8 cellular contexts compared by ENCODE assay signal in the genomic region with DNA sequence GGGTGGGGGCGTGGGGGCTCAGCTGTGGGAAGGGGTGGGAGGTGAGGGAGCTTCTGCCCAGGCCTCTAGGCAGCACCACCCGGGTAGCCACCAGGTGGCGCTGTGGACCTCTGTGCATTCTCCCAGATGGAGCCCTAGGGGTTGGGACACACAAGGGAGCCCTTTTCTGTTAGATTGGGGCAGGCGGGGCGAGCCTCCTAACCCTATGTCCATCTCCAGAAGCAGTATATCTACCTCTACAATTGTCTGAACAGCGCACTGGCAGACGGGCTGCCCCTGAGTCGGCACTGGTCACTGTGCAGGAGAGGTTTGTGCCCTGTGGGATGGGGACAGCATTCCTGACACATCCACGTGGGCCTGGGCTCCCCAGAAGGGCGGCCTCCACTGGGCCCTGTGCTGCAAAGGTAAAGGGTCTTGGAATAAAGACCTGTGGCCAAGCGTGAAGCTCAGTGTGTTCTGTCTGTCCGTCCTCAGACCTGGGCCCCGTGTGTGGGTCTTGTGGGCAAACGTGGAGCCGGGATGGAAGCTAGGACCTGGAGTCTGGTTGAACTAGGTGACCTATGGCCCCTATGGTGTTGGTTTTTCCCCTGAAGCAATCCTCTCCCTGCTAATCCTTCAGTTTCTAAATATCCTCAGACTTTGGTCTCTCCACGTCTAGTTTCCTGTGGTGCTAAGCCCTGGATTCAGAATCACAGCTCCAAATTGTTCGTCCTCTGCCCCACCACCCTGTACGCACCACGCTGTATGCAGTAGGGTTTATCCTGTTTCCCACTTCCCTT. TPM values are rescaled to one million over a fixed set of nuclear protein-coding genes. Genes with fewer than 3 reads are reported as not detected.
DNase-seq lines count a peak whose midpoint lies in the region; ATAC-seq, FAIRE-seq and TF ChIP-seq lines count a peak whose summit lies in the region.

No MANE protein-coding gene starts in this region.

- H3K27me3 Mint-ChIP-seq in GM23338 (ENCODE audit: insufficient read depth, low read depth, poor library complexity), result peaks cover 25% of the 10 kb centered on the region
- H3K27me3 Mint-ChIP-seq in naive thymus-derived CD8-positive, alpha-beta T cell, result peaks cover 2 to 27% (median 15%) of the 10 kb centered on the region in 5 donors
- peaks cover 47 to 59% of the 10 kb centered on the region in 2 donors for H3K27me3 Mint-ChIP-seq in stimulated activated naive B cell treated with anti-CD40 and anti-IgM and Interleukin-4, amounts not matched to agents 10 μg/mL and 1 μg/mL and 100 μg/mL, for 72 hours

- H3K4me2 ChIP-seq in GM23338 (no peak overlapping the region), endothelial cell of umbilical vein (ENCODE audit: insufficient read depth, low read length) (no peak overlapping the region)

- DNase-seq in BJ (ENCODE audit: low read depth) (no peak), GM23338 (ENCODE audit: low spot score) (peak; percentile 91), NOMO-1 (lab: John Stamatoyannopoulos, UW; ENCODE audit: unreplicated experiment in 2 of 2) (peak; percentile 13 to 52), endothelial cell of umbilical vein (ENCODE audit: low read depth, low spot score) (peak; percentile 33)
- peak; percentile 44 for DNase-seq in activated CD8-positive, alpha-beta memory T cell treated with anti-CD3 and anti-CD28 coated beads, Interleukin-2, amount 50 U/mL, for 24 hours (ENCODE audit: extremely low read depth)
- DNase-seq in naive thymus-derived CD8-positive, alpha-beta T cell, result peak; percentile 55 to 84 (median 72)
- peak; percentile 44 for DNase-seq in stimulated activated naive B cell treated with anti-CD40 and anti-IgM and Interleukin-4, amounts not matched to agents 10 μg/mL and 1 μg/mL and 100 μg/mL, for 72 hours

- TF ChIP-seq CTCF in BJ (IDR thresholded peaks at IDR 0.05; ENCODE audit: insufficient read depth, low read depth, low read length) (peak; percentile 82), GM23338 (conservative IDR thresholded peaks at IDR 0.05; ENCODE audit: low read depth in 2 of 2) (peak; percentile 65 to 85), endothelial cell of umbilical vein (IDR thresholded peaks at IDR 0.05; ENCODE audit: extremely low read depth in 1 of 2, insufficient read depth in 1 of 2, low read depth in 1 of 2, low read length in 2 of 2) (peak; percentile 47 to 87)

- H3K4me1 ChIP-seq in GM23338 (ENCODE audit: insufficient read depth) (peaks cover 4% of the 10 kb centered on the region; the same call in 1 of the 2 replicates), endothelial cell of umbilical vein (ENCODE audit: control insufficient read depth, extremely low read depth, insufficient read depth, low read length) (no peaks in the 10 kb centered on the region)

- H3K27me3 ChIP-seq in BJ (ENCODE audit: control insufficient read depth, insufficient read depth, low read length) (peaks cover 22% of the 10 kb centered on the region), GM23338 (ENCODE audit: insufficient read depth) (peaks cover 17% of the 10 kb centered on the region), endothelial cell of umbilical vein (ENCODE audit: control insufficient read depth in 2 of 2, insufficient read depth in 2 of 2, low read length in 2 of 2) (peaks cover 11 to 16% of the 10 kb centered on the region in 2 experiments)

- CTCF ChIA-PET in BJ (lab: Yijun Ruan, JAX) (interaction anchor here (0.6 to 10.8 kb wide), 43 partner anchors 9 to 1082 kb away, joined by 3 to 206 read pairs (median 6); no protein-coding TSS in a partner anchor), endothelial cell of umbilical vein (lab: Charles Lee) (interaction anchor here (0.6 to 7.7 kb wide), 34 partner anchors 8 to 531 kb away, joined by 3 to 107 read pairs (median 4); a partner anchor contains a TSS)

- H3K9me1 ChIP-seq in endothelial cell of umbilical vein (replicated peaks; ENCODE audit: control insufficient read depth, extremely low read depth, insufficient read depth, low read length), result no peaks in the 10 kb centered on the region

- dilution Hi-C loops in endothelial cell of umbilical vein (cut with MboI; ENCODE audit: extremely low pct_ligation_motif_present, low sequenced_read_pairs), result no loop called here

- H3K4me1 Mint-ChIP-seq in GM23338, result peaks cover 7% of the 10 kb centered on the region; the same call in 2 of the 3 replicates
- H3K4me1 Mint-ChIP-seq in naive thymus-derived CD8-positive, alpha-beta T cell, result peaks cover 3 to 16% (median 9%) of the 10 kb centered on the region in 4 donors
- peaks cover 10 to 21% of the 10 kb centered on the region in 2 donors for H3K4me1 Mint-ChIP-seq in stimulated activated naive B cell treated with anti-CD40 and anti-IgM and Interleukin-4, amounts not matched to agents 10 μg/mL and 1 μg/mL and 100 μg/mL, for 72 hours

- no peak overlapping the region for H3K4me3 Mint-ChIP-seq in GM23338
- no peak overlapping the region for H3K4me3 Mint-ChIP-seq in naive thymus-derived CD8-positive, alpha-beta T cell
- H3K4me3 Mint-ChIP-seq in stimulated activated naive B cell treated with anti-CD40 and anti-IgM and Interleukin-4, amounts not matched to agents 10 μg/mL and 1 μg/mL and 100 μg/mL, for 72 hours, result no peak overlapping the region

- FAIRE-seq in endothelial cell of umbilical vein (lab: Jason Lieb, UNC), result peak; percentile 90

- H3K9me3 Mint-ChIP-seq in GM23338, result 0 out of 3 replicates have a peak, but pooled peaks cover 3% of the 10 kb centered on the region
- no peaks in the 10 kb centered on the region for H3K9me3 Mint-ChIP-seq in naive thymus-derived CD8-positive, alpha-beta T cell
- H3K9me3 Mint-ChIP-seq in stimulated activated naive B cell treated with anti-CD40 and anti-IgM and Interleukin-4, amounts not matched to agents 10 μg/mL and 1 μg/mL and 100 μg/mL, for 72 hours, result no peaks in the 10 kb centered on the region

- POLR2A ChIA-PET in BJ (lab: Charles Lee) (no interaction called here), endothelial cell of umbilical vein (lab: Charles Lee) (interaction anchor here (0.5 to 0.6 kb wide), 2 partner anchors 259 to 530 kb away, joined by 3 read pairs; no protein-coding TSS in a partner anchor)
- POLR2A ChIA-PET in naive thymus-derived CD8-positive, alpha-beta T cell (lab: Charles Lee), result interaction anchor here (1.0 kb wide), 1 partner anchor 24 kb away, joined by 3 read pairs; no protein-coding TSS in a partner anchor

- no peak overlapping the region for H2AFZ ChIP-seq in GM23338
- H2AFZ ChIP-seq in endothelial cell of umbilical vein (ENCODE audit: low read depth, low read length), result no peak overlapping the region

- no TSS peak for BruUV-seq in endothelial cell of umbilical vein (replicated peaks; lab: Mats Ljungman, UMichigan)

- H3K36me3 Mint-ChIP-seq in GM23338 (ENCODE audit: low read depth), result no peaks in the 10 kb centered on the region
- H3K36me3 Mint-ChIP-seq in naive thymus-derived CD8-positive, alpha-beta T cell, result no peaks in the 10 kb centered on the region
- H3K36me3 Mint-ChIP-seq in stimulated activated naive B cell treated with anti-CD40 and anti-IgM and Interleukin-4, amounts not matched to agents 10 μg/mL and 1 μg/mL and 100 μg/mL, for 72 hours, result no peaks in the 10 kb centered on the region

- no peak overlapping the region for H3K9ac ChIP-seq in endothelial cell of umbilical vein (replicated peaks; ENCODE audit: extremely low read depth, insufficient read depth, low read length)

- intact Hi-C loops in endothelial cell of umbilical vein (cut with micrococcal nuclease), result loop anchor here (1.0 kb wide), 1 partner anchor 126 kb away; no protein-coding TSS in a partner anchor

- no peaks in the 10 kb centered on the region for H4K20me1 ChIP-seq in GM23338 (replicated peaks; ENCODE audit: insufficient read depth)
- no peaks in the 10 kb centered on the region for H4K20me1 ChIP-seq in endothelial cell of umbilical vein (replicated peaks; ENCODE audit: control insufficient read depth, extremely low read depth, insufficient read depth, low read length)

- no peaks in the 10 kb centered on the region for H3K9me3 ChIP-seq in endothelial cell of umbilical vein (replicated peaks; ENCODE audit: control insufficient read depth, insufficient read depth, low read length)

- H3K4me3 ChIP-seq in BJ (ENCODE audit: low read depth, low read length), result no peak overlapping the region
- H3K4me3 ChIP-seq in GM23338, result no peak overlapping the region
- H3K4me3 ChIP-seq in endothelial cell of umbilical vein (replicated peaks in 1 of 3; ENCODE audit: insufficient read depth in 1 of 3, low read depth in 1 of 3, low read length in 3 of 3), result no peak overlapping the region

- H3K27ac ChIP-seq in GM23338 (ENCODE audit: low read depth) (no peak overlapping the region), endothelial cell of umbilical vein (ENCODE audit: insufficient read depth, low read depth, low read length) (no peak overlapping the region)

- H3K79me2 ChIP-seq in GM23338 (replicated peaks; ENCODE audit: insufficient read depth) (no peaks in the 10 kb centered on the region), endothelial cell of umbilical vein (ENCODE audit: control insufficient read depth, insufficient read depth, low read length) (no peaks in the 10 kb centered on the region)

- H3F3A ChIP-seq in GM23338 (replicated peaks; ENCODE audit: low read depth), result 0 out of 2 replicates have a peak, but pooled peaks cover 2% of the 10 kb centered on the region

- no peak for TF ChIP-seq POLR2A in endothelial cell of umbilical vein (IDR thresholded peaks at IDR 0.05; ENCODE audit: low read depth, low read length)

- no peaks in the 10 kb centered on the region for H3K9me2 ChIP-seq in GM23338 (ENCODE audit: insufficient read depth)

- no peak overlapping the region for H3K27ac Mint-ChIP-seq in GM23338
- no peak overlapping the region for H3K27ac Mint-ChIP-seq in naive thymus-derived CD8-positive, alpha-beta T cell
- no peak overlapping the region for H3K27ac Mint-ChIP-seq in stimulated activated naive B cell treated with anti-CD40 and anti-IgM and Interleukin-4, amounts not matched to agents 10 μg/mL and 1 μg/mL and 100 μg/mL, for 72 hours

- no peaks in the 10 kb centered on the region for H3K36me3 ChIP-seq in BJ (ENCODE audit: control insufficient read depth, insufficient read depth, low read length)
- no peaks in the 10 kb centered on the region for H3K36me3 ChIP-seq in GM23338 (ENCODE audit: insufficient read depth)
- H3K36me3 ChIP-seq in endothelial cell of umbilical vein (ENCODE audit: control insufficient read depth in 2 of 2, extremely low read depth in 1 of 2, insufficient read depth in 2 of 2, low read length in 2 of 2), result no peaks in the 10 kb centered on the region

- ATAC-seq in GM23338, result peak; percentile 57
- peak; percentile 77 to 78 for ATAC-seq in naive thymus-derived CD8-positive, alpha-beta T cell
- peak; percentile 74 to 78 for ATAC-seq in stimulated activated naive B cell treated with anti-CD40 and anti-IgM and Interleukin-4, amounts not matched to agents 10 μg/mL and 1 μg/mL and 100 μg/mL, for 72 hours (replicated peaks)
- ATAC-seq in GM21390 (IDR thresholded peaks at IDR 0.05; ENCODE audit: unreplicated experiment), result no peak

RNA-seq across cellular contexts. Expression of a gene that starts 4.4 kb away (rescaled TPM):
- not detected in 2 replicates for polyA plus RNA-seq in BJ (2011; rRNA removed)
- 0.38 TPM in 1 of 2 replicates, not detected in the other for polyA minus RNA-seq in BJ (2011; rRNA and poly(A)+ RNA removed)
- 0.58 and 0.66 TPM in 2 replicates for total RNA-seq in GM23338 (2014; rRNA removed; shearing (Covaris generic))
- 0.89 and 0.96 TPM in 2 replicates for polyA plus RNA-seq in GM23338 (2016; fragmentation: Nextera tagmentation; extraction: Ambion mirVana)
- not detected in 2 replicates for total RNA-seq in endothelial cell of umbilical vein
- polyA plus RNA-seq in endothelial cell of umbilical vein, result not detected in 2 replicates
- polyA plus RNA-seq in endothelial cell of umbilical vein (2011; cell fraction: cytosol; rRNA removed), result not detected in 2 replicates
- polyA plus RNA-seq in endothelial cell of umbilical vein (2011; cell fraction: nucleus; rRNA removed), result 0.04 TPM in 1 of 2 replicates, not detected in the other
- polyA plus RNA-seq in endothelial cell of umbilical vein (2012), result 0.14 and 0.27 TPM in 2 replicates
- not detected in 2 replicates for polyA minus RNA-seq in endothelial cell of umbilical vein
- not detected for polyA minus RNA-seq in endothelial cell of umbilical vein (2011; cell fraction: cytosol; rRNA and poly(A)+ RNA removed)
- not detected in 2 replicates for polyA minus RNA-seq in endothelial cell of umbilical vein (2011; cell fraction: nucleus; rRNA and poly(A)+ RNA removed)
- under 1 TPM; 0.25 to 0.47 TPM for total RNA-seq in naive thymus-derived CD8-positive, alpha-beta T cell
- polyA plus RNA-seq in naive thymus-derived CD8-positive, alpha-beta T cell, result 1 to 10 TPM in 1 of 3 donors, not detected in 2; 6.2 TPM

RNA-seq across cellular contexts. Expression of a gene that starts 28.8 kb away (rescaled TPM):
- polyA plus RNA-seq in BJ (2011; rRNA removed) (not detected in 2 replicates), GM23338 (2016; fragmentation: Nextera tagmentation; extraction: Ambion mirVana) (0.33 TPM in 1 of 2 replicates, not detected in the other), endothelial cell of umbilical vein (1.8 and 2.4 TPM in 2 replicates)
- polyA minus RNA-seq in BJ (2011; rRNA and poly(A)+ RNA removed), result not detected in 2 replicates
- 0.12 TPM in 1 of 2 replicates, not detected in the other for total RNA-seq in GM23338 (2014; rRNA removed; shearing (Covaris generic))
- total RNA-seq in endothelial cell of umbilical vein, result 0.86 and 1.9 TPM in 2 replicates
- 0.84 and 1.1 TPM in 2 replicates for polyA plus RNA-seq in endothelial cell of umbilical vein (2011; cell fraction: cytosol; rRNA removed)
- 1.1 and 1.5 TPM in 2 replicates for polyA plus RNA-seq in endothelial cell of umbilical vein (2011; cell fraction: nucleus; rRNA removed)
- polyA plus RNA-seq in endothelial cell of umbilical vein (2012), result 0.41 and 0.75 TPM in 2 replicates
- polyA minus RNA-seq in endothelial cell of umbilical vein, result 5.1 and 6.0 TPM in 2 replicates
- not detected for polyA minus RNA-seq in endothelial cell of umbilical vein (2011; cell fraction: cytosol; rRNA and poly(A)+ RNA removed)
- polyA minus RNA-seq in endothelial cell of umbilical vein (2011; cell fraction: nucleus; rRNA and poly(A)+ RNA removed), result 0.34 and 0.48 TPM in 2 replicates
- 10 to 100 TPM; 35.9 to 37.4 TPM for total RNA-seq in naive thymus-derived CD8-positive, alpha-beta T cell
- 10 to 100 TPM; 37.7 to 44.4 (median 39.1) TPM for polyA plus RNA-seq in naive thymus-derived CD8-positive, alpha-beta T cell

RNA-seq across cellular contexts. Expression of a gene that starts 44.7 kb away (rescaled TPM):
- polyA plus RNA-seq in BJ (2011; rRNA removed) (54.5 and 76.6 TPM in 2 replicates), GM23338 (2016; fragmentation: Nextera tagmentation; extraction: Ambion mirVana) (28.5 and 32.7 TPM in 2 replicates), endothelial cell of umbilical vein (54.3 and 57.9 TPM in 2 replicates)
- 14.0 and 29.4 TPM in 2 replicates for polyA minus RNA-seq in BJ (2011; rRNA and poly(A)+ RNA removed)
- total RNA-seq in GM23338 (2014; rRNA removed; shearing (Covaris generic)), result 29.7 and 30.3 TPM in 2 replicates
- total RNA-seq in endothelial cell of umbilical vein, result 69.5 and 75.6 TPM in 2 replicates
- 49.0 and 49.1 TPM in 2 replicates for polyA plus RNA-seq in endothelial cell of umbilical vein (2011; cell fraction: cytosol; rRNA removed)
- polyA plus RNA-seq in endothelial cell of umbilical vein (2011; cell fraction: nucleus; rRNA removed), result 45.0 and 45.4 TPM in 2 replicates
- 46.7 and 54.8 TPM in 2 replicates for polyA plus RNA-seq in endothelial cell of umbilical vein (2012)
- polyA minus RNA-seq in endothelial cell of umbilical vein, result 33.0 and 43.4 TPM in 2 replicates
- 14.3 TPM for polyA minus RNA-seq in endothelial cell of umbilical vein (2011; cell fraction: cytosol; rRNA and poly(A)+ RNA removed)
- 18.7 and 18.9 TPM in 2 replicates for polyA minus RNA-seq in endothelial cell of umbilical vein (2011; cell fraction: nucleus; rRNA and poly(A)+ RNA removed)
- 10 to 100 TPM; 43.3 to 50.0 TPM for total RNA-seq in naive thymus-derived CD8-positive, alpha-beta T cell
- 1 to 10 TPM; 4.9 to 6.4 (median 5.6) TPM for polyA plus RNA-seq in naive thymus-derived CD8-positive, alpha-beta T cell

Comparison
In these comparisons a context has a peak if more than half of its experiments do, and no peak if none do; other contexts are left out.
1. RNA of a gene that starts 28.8 kb away (polyA plus RNA-seq): 37.7 to 44.4 TPM in naive thymus-derived CD8-positive, alpha-beta T cell; 0.41 to 2.4 TPM in endothelial cell of umbilical vein, 0.33 TPM in GM23338 and not detected in BJ; every median in the first group is over 10 times any median in the second.
2. Peak in every context shown above with its lines, with median percentiles within 50 percentile points of each other: CTCF ChIP-seq.